Comparison of ENCODE assay signal across 1 cellular context in the genomic region with DNA sequence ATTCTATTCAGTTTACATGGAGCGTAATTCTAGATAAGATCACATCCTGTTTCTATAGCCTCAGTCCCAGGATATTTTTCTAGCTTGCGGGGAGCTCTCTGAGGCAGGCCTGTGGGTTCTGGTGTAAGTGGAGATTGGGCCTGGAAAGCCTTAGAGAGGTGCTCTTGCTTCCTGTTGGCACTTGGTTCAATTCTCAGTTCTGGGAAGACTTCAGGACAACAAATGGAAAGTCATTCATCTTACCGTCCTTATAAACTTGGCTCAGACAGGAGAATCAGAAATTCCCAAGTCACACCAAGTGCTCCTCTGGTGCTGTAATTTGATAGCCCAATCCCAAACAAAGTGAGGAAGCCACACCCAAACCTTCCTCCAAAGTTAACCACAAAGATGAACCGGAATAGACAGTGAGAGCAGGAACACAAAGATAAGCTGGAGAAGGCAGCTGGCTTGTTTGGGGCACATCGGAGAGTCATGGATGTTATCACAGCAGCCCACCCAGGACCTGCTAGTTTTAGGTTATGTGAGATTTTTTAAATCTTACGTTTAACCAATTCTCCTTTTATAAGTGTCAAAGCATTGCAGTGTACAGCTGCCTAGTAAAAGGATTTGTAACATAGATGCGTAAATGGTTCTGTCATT.
A peak's percentile ranks its signal among the peaks of the same experiment; 100 is the strongest.
TF ChIP-seq lines count a peak whose summit lies in the region.

No MANE protein-coding gene starts in this region.

TF ChIP-seq in HEK293, 187 proteins besides CTCF, POLR2A, EP300 and RAD21 (continued from another document):
- TF ChIP-seq, protein P1, sequence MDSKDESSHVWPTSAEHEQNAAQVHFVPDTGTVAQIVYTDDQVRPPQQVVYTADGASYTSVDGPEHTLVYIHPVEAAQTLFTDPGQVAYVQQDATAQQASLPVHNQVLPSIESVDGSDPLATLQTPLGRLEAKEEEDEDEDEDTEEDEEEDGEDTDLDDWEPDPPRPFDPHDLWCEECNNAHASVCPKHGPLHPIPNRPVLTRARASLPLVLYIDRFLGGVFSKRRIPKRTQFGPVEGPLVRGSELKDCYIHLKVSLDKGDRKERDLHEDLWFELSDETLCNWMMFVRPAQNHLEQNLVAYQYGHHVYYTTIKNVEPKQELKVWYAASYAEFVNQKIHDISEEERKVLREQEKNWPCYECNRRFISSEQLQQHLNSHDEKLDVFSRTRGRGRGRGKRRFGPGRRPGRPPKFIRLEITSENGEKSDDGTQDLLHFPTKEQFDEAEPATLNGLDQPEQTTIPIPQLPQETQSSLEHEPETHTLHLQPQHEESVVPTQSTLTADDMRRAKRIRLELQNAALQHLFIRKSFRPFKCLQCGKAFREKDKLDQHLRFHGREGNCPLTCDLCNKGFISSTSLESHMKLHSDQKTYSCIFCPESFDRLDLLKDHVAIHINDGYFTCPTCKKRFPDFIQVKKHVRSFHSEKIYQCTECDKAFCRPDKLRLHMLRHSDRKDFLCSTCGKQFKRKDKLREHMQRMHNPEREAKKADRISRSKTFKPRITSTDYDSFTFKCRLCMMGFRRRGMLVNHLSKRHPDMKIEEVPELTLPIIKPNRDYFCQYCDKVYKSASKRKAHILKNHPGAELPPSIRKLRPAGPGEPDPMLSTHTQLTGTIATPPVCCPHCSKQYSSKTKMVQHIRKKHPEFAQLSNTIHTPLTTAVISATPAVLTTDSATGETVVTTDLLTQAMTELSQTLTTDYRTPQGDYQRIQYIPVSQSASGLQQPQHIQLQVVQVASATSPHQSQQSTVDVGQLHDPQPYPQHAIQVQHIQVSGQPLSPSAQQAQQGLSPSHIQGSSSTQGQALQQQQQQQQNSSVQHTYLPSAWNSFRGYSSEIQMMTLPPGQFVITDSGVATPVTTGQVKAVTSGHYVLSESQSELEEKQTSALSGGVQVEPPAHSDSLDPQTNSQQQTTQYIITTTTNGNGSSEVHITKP (tag by site-specific recombination; IDR thresholded peaks at IDR 0.05): peak; percentile 29; the same call in 1 of the 2 replicates
- peak; percentile 68; the same call in 1 of the 2 replicates for TF ChIP-seq KLF7 (tag by site-specific recombination; IDR thresholded peaks at IDR 0.05; ENCODE audit: borderline replicate concordance)
- no peak for TF ChIP-seq ZNF266 (tag by site-specific recombination; IDR thresholded peaks at IDR 0.05; ENCODE audit: low read depth)
- TF ChIP-seq ZNF692 (tag by site-specific recombination; IDR thresholded peaks at IDR 0.05): 0 out of 2 replicates have a peak, but pooled peaks have one; percentile 32
- no peak for TF ChIP-seq GFI1B (tag by site-specific recombination; IDR thresholded peaks at IDR 0.05)
- peak; percentile 81 for TF ChIP-seq ZNF366 (tag by site-specific recombination; conservative IDR thresholded peaks at IDR 0.05)
- no peak for TF ChIP-seq ZNF23 (tag by site-specific recombination; IDR thresholded peaks at IDR 0.05; ENCODE audit: borderline replicate concordance)
- TF ChIP-seq SP7 (tag by site-specific recombination; IDR thresholded peaks at IDR 0.05): peak; percentile 37; the same call in 1 of the 2 replicates
- TF ChIP-seq ZNF600 (tag by site-specific recombination; IDR thresholded peaks at IDR 0.05): peak; percentile 77
- TF ChIP-seq ZFP37 (tag by site-specific recombination; IDR thresholded peaks at IDR 0.05): 0 out of 2 replicates have a peak, but pooled peaks have one; percentile 50
- peak; percentile 26; the same call in 1 of the 2 replicates for TF ChIP-seq ZXDB (tag by site-specific recombination; IDR thresholded peaks at IDR 0.05)
- no peak for TF ChIP-seq PRDM4 (tag by site-specific recombination; IDR thresholded peaks at IDR 0.05)
- peak; percentile 61 for TF ChIP-seq ZBTB17 (tag by site-specific recombination; IDR thresholded peaks at IDR 0.05)
- peak; percentile 57; the same call in 1 of the 2 replicates for TF ChIP-seq KLF8 (tag by site-specific recombination; IDR thresholded peaks at IDR 0.05)
- no peak for TF ChIP-seq SALL2 (tag by site-specific recombination; IDR thresholded peaks at IDR 0.05; ENCODE audit: borderline replicate concordance)
- 0 out of 2 replicates have a peak, but pooled peaks have one; percentile 15 for TF ChIP-seq ZNF654 (tag by site-specific recombination; IDR thresholded peaks at IDR 0.05; ENCODE audit: low read depth)
- 0 out of 2 replicates have a peak, but pooled peaks have one; percentile 25 for TF ChIP-seq PATZ1 (tag by site-specific recombination; IDR thresholded peaks at IDR 0.05)
- no peak for TF ChIP-seq ZNF19 (tag by site-specific recombination; IDR thresholded peaks at IDR 0.05; ENCODE audit: low read depth)
- peak; percentile 89 for TF ChIP-seq ZNF18 (tag by site-specific recombination; IDR thresholded peaks at IDR 0.05)
- TF ChIP-seq PRDM6 (tag by site-specific recombination; IDR thresholded peaks at IDR 0.05): peak; percentile 56
- TF ChIP-seq, protein P2, sequence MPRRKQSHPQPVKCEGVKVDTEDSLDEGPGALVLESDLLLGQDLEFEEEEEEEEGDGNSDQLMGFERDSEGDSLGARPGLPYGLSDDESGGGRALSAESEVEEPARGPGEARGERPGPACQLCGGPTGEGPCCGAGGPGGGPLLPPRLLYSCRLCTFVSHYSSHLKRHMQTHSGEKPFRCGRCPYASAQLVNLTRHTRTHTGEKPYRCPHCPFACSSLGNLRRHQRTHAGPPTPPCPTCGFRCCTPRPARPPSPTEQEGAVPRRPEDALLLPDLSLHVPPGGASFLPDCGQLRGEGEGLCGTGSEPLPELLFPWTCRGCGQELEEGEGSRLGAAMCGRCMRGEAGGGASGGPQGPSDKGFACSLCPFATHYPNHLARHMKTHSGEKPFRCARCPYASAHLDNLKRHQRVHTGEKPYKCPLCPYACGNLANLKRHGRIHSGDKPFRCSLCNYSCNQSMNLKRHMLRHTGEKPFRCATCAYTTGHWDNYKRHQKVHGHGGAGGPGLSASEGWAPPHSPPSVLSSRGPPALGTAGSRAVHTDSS (tag by site-specific recombination; IDR thresholded peaks at IDR 0.05): peak; percentile 37; the same call in 1 of the 2 replicates
- TF ChIP-seq PRDM1 (tag by site-specific recombination; IDR thresholded peaks at IDR 0.05): peak; percentile 58; the same call in 1 of the 2 replicates
- peak; percentile 82 for TF ChIP-seq KLF1 (tag by site-specific recombination; IDR thresholded peaks at IDR 0.05)
- no peak for TF ChIP-seq PBX3 (CRISPR knock-in tag; IDR thresholded peaks at IDR 0.05)
- TF ChIP-seq FEZF1 (tag by site-specific recombination; IDR thresholded peaks at IDR 0.05): peak; percentile 32; the same call in 1 of the 2 replicates
